In genomic region chr5:15737036-15737821, GRCh38 we compare ENCODE assay signal across 29 cellular contexts.
DNase-seq lines count a peak whose midpoint lies in the region; ATAC-seq and TF ChIP-seq lines count a peak whose summit lies in the region.
"Had no signal": no experiment of that assay in that cellular context is flagged by ENCODE, and none has a peak within 500 bp of the region (broad histone marks: within the 10 kb centered on the region; RNA-seq: fewer than 3 reads in every experiment).

No MANE protein-coding gene starts in this region.

- peaks cover 53% of the 10 kb centered on the region for H3K4me1 Mint-ChIP-seq in mesothelial cell of epicardium
- H3K4me1 Mint-ChIP-seq: activated CD8-positive, alpha-beta memory T cell treated with anti-CD3 and anti-CD28 coated beads, Interleukin-2, amount 10 ng/mL, durations not matched to agents 7 days and 5 days; IgD-negative memory B cell; stimulated activated memory B cell treated with anti-CD40 and anti-IgM and Interleukin-4, amounts not matched to agents 10 μg/mL and 1 μg/mL and 100 μg/mL, for 72 hours had no signal

- no peak overlapping the region for H3K9ac ChIP-seq in SK-N-SH

- H3K4me2 ChIP-seq in SK-N-SH: no peak overlapping the region

- H3K79me2 ChIP-seq in SK-N-SH (ENCODE audit: insufficient read depth): peaks cover 7% of the 10 kb centered on the region; the same call in 1 of the 2 replicates

- peak; percentile 74 for DNase-seq in BE2C
- peak; percentile 76 for DNase-seq in SK-N-SH
- DNase-seq in fibroblast of pulmonary artery (ENCODE audit: low read depth): peak; percentile 55
- DNase-seq in mesothelial cell of epicardium (ENCODE audit: low spot score in 2 of 2, unreplicated experiment in 2 of 2): no peak
- no peak for DNase-seq in activated CD8-positive, alpha-beta memory T cell treated with anti-CD3 and anti-CD28 coated beads, Interleukin-2, amount 50 U/mL, for 48 hours
- no peak for DNase-seq in NCI-H1694 (lab: John Stamatoyannopoulos, UW)
- DNase-seq: activated CD4-positive, CD25-positive, alpha-beta regulatory T cell; activated CD8-positive, alpha-beta memory T cell treated with anti-CD3 and anti-CD28 coated beads, Interleukin-2, amount 10 ng/mL, durations not matched to agents 7 days and 5 days; activated naive CD4-positive, alpha-beta T cell; activated T-cell treated with anti-CD3 and anti-CD28 coated beads, Interleukin-2, amount 50 U/mL, for 72 hours; amniotic stem cell; CD4-positive, CD25-positive, alpha-beta regulatory T cell; cortex of kidney; effector memory CD8-positive, alpha-beta T cell; glutamatergic neuron; NCI-H1048; NCI-H69; Peyer's patch; posterior cingulate gyrus; right lobe of liver; SJCRH30; stimulated activated CD4-positive, alpha-beta T cell treated with anti-CD3 and anti-CD28 coated beads, Interleukin-12 subunit alpha, Interleukin-12 subunit beta, amount 100 ng/mL, for 4 hours; stimulated activated CD4-positive, alpha-beta T cell treated with anti-CD3 and anti-CD28 coated beads, Interleukin-4, amount 100 ng/mL, for 1 hour; T-helper 1 cell; upper lobe of right lung had no signal

- H3K27me3 ChIP-seq in BE2C (no peaks in the 10 kb centered on the region), SK-N-SH (ENCODE audit: insufficient read depth) (no peaks in the 10 kb centered on the region)
- H3K27me3 ChIP-seq: Peyer's patch, right lobe of liver, SJCRH30, upper lobe of right lung had no signal

- TF ChIP-seq EP300 in SK-N-SH (IDR thresholded peaks at IDR 0.05; ENCODE audit: borderline replicate concordance in 1 of 2, low read depth in 1 of 2, low read length in 1 of 2): peak in 1 of 2 experiments; percentile 91; a peak in 2 of 4 replicates

- H3K4me3 ChIP-seq in BE2C (ENCODE audit: low read depth, low read length) (no peak overlapping the region), SK-N-SH (ENCODE audit: low read depth in 2 of 2, low read length in 1 of 2) (no peak overlapping the region), fibroblast of pulmonary artery (replicated peaks; ENCODE audit: low read depth, low read length) (no peak overlapping the region)
- H3K4me3 ChIP-seq: Peyer's patch, right lobe of liver, SJCRH30, upper lobe of right lung had no signal

- CTCF ChIA-PET in SK-N-SH (lab: Yijun Ruan, JAX): no interaction called here

- no peaks in the 10 kb centered on the region for H3K27me3 Mint-ChIP-seq in mesothelial cell of epicardium (ENCODE audit: low read depth)
- H3K27me3 Mint-ChIP-seq: activated CD8-positive, alpha-beta memory T cell treated with anti-CD3 and anti-CD28 coated beads, Interleukin-2, amount 10 ng/mL, durations not matched to agents 7 days and 5 days; CD4-positive, CD25-positive, alpha-beta regulatory T cell; effector memory CD8-positive, alpha-beta T cell; IgD-negative memory B cell; stimulated activated memory B cell treated with anti-CD40 and anti-IgM and Interleukin-4, amounts not matched to agents 10 μg/mL and 1 μg/mL and 100 μg/mL, for 72 hours had no signal

- peak; percentile 46 for TF ChIP-seq RAD21 in SK-N-SH (IDR thresholded peaks at IDR 0.05; ENCODE audit: low read length)

- H3K27ac Mint-ChIP-seq in mesothelial cell of epicardium: peak overlapping the region; percentile 35
- H3K27ac Mint-ChIP-seq: activated CD8-positive, alpha-beta memory T cell treated with anti-CD3 and anti-CD28 coated beads, Interleukin-2, amount 10 ng/mL, durations not matched to agents 7 days and 5 days; activated T-cell treated with anti-CD3 and anti-CD28 coated beads, Interleukin-2, amount 50 U/mL, for 72 hours; CD4-positive, CD25-positive, alpha-beta regulatory T cell; effector memory CD8-positive, alpha-beta T cell; IgD-negative memory B cell; stimulated activated memory B cell treated with anti-CD40 and anti-IgM and Interleukin-4, amounts not matched to agents 10 μg/mL and 1 μg/mL and 100 μg/mL, for 72 hours had no signal

- ATAC-seq in GM19035 (IDR thresholded peaks at IDR 0.05; ENCODE audit: unreplicated experiment): no peak
- ATAC-seq in HG03095 (IDR thresholded peaks at IDR 0.05; ENCODE audit: unreplicated experiment): no peak
- ATAC-seq: activated CD8-positive, alpha-beta memory T cell treated with anti-CD3 and anti-CD28 coated beads, Interleukin-2, amount 10 ng/mL, durations not matched to agents 7 days and 5 days; activated T-cell treated with anti-CD3 and anti-CD28 coated beads, Interleukin-2, amount 50 U/mL, for 72 hours; effector memory CD8-positive, alpha-beta T cell; right lobe of liver; stimulated activated memory B cell treated with anti-CD40 and anti-IgM and Interleukin-4, amounts not matched to agents 10 μg/mL and 1 μg/mL and 100 μg/mL, for 72 hours; upper lobe of right lung had no signal

- H3K4me1 ChIP-seq in BE2C (peaks cover 7% of the 10 kb centered on the region), SK-N-SH (ENCODE audit: control insufficient read depth in 1 of 2, insufficient read depth in 2 of 2, low read depth in 1 of 2, low read length in 1 of 2) (peaks cover 0 to 8% of the 10 kb centered on the region in 2 experiments; a peak in 2 of 4 replicates)
- H3K4me1 ChIP-seq: Peyer's patch, right lobe of liver, SJCRH30, upper lobe of right lung had no signal

- peak overlapping the region in 1 of 2 experiments; percentile 65; a peak in 2 of 4 replicates for H3K27ac ChIP-seq in SK-N-SH (ENCODE audit: low read depth in 2 of 2, low read length in 1 of 2)
- H3K27ac ChIP-seq: Peyer's patch, right lobe of liver, SJCRH30, upper lobe of right lung had no signal

- WGBS in SK-N-SH (ENCODE audit: low lambda C conversion rate): 58% methylated on average over 8 of the region's 8 CpGs

- no peaks in the 10 kb centered on the region for H3K9me3 Mint-ChIP-seq in mesothelial cell of epicardium

- no peaks in the 10 kb centered on the region for H3K36me3 ChIP-seq in BE2C
- peaks cover 0 to under 1% of the 10 kb centered on the region in 2 experiments for H3K36me3 ChIP-seq in SK-N-SH (replicated peaks in 1 of 2; ENCODE audit: control insufficient read depth in 1 of 2, insufficient read depth in 2 of 2, low read length in 1 of 2)
- H3K36me3 ChIP-seq: Peyer's patch, right lobe of liver, SJCRH30, upper lobe of right lung had no signal

- H3K9me2 ChIP-seq in SK-N-SH: no peaks in the 10 kb centered on the region

- H3K4me3 Mint-ChIP-seq in mesothelial cell of epicardium: no peak overlapping the region
- H3K4me3 Mint-ChIP-seq: activated CD8-positive, alpha-beta memory T cell treated with anti-CD3 and anti-CD28 coated beads, Interleukin-2, amount 10 ng/mL, durations not matched to agents 7 days and 5 days; activated T-cell treated with anti-CD3 and anti-CD28 coated beads, Interleukin-2, amount 50 U/mL, for 72 hours; effector memory CD8-positive, alpha-beta T cell; IgD-negative memory B cell; stimulated activated memory B cell treated with anti-CD40 and anti-IgM and Interleukin-4, amounts not matched to agents 10 μg/mL and 1 μg/mL and 100 μg/mL, for 72 hours had no signal

- POLR2A ChIA-PET in SK-N-SH (lab: Yijun Ruan, JAX): no interaction called here

- TF ChIP-seq CTCF in BE2C (IDR thresholded peaks at IDR 0.05; ENCODE audit: low read depth, low read length) (no peak), SK-N-SH (IDR thresholded peaks at IDR 0.05) (no peak), fibroblast of pulmonary artery (IDR thresholded peaks at IDR 0.05; ENCODE audit: low read length, missing control alignments) (no peak), mesothelial cell of epicardium (IDR thresholded peaks at IDR 0.05; ENCODE audit: unreplicated experiment) (no peak)

- no peaks in the 10 kb centered on the region for H3F3A ChIP-seq in SK-N-SH (replicated peaks; ENCODE audit: insufficient read depth)

- no peaks in the 10 kb centered on the region for H4K20me1 ChIP-seq in SK-N-SH (ENCODE audit: insufficient read depth)

- peaks cover 5% of the 10 kb centered on the region for H3K36me3 Mint-ChIP-seq in mesothelial cell of epicardium
- H3K36me3 Mint-ChIP-seq: activated CD8-positive, alpha-beta memory T cell treated with anti-CD3 and anti-CD28 coated beads, Interleukin-2, amount 10 ng/mL, durations not matched to agents 7 days and 5 days; CD4-positive, CD25-positive, alpha-beta regulatory T cell; IgD-negative memory B cell; stimulated activated memory B cell treated with anti-CD40 and anti-IgM and Interleukin-4, amounts not matched to agents 10 μg/mL and 1 μg/mL and 100 μg/mL, for 72 hours had no signal

- H3K9me3 ChIP-seq in BE2C (no peaks in the 10 kb centered on the region), SK-N-SH (no peaks in the 10 kb centered on the region)
- H3K9me3 ChIP-seq: Peyer's patch, right lobe of liver, SJCRH30, upper lobe of right lung had no signal

- no peak overlapping the region for H2AFZ ChIP-seq in SK-N-SH (ENCODE audit: low read depth)

TF ChIP-seq in SK-N-SH, 30 proteins besides CTCF, POLR2A, EP300 and RAD21 (continues in another document):
- TF ChIP-seq MXI1 (IDR thresholded peaks at IDR 0.05; ENCODE audit: low read depth, low read length): peak; percentile 89; the same call in 1 of the 2 replicates
- no peak for TF ChIP-seq NFIC (IDR thresholded peaks at IDR 0.05; ENCODE audit: borderline replicate concordance)
- peak; percentile 55 for TF ChIP-seq TCF12 (IDR thresholded peaks at IDR 0.05)
- no peak for TF ChIP-seq POLR2AphosphoS5 (IDR thresholded peaks at IDR 0.05; ENCODE audit: low read depth, low read length)
- no peak for TF ChIP-seq EZH2phosphoT487 (IDR thresholded peaks at IDR 0.05; ENCODE audit: borderline replicate concordance, low read depth)
- peak; percentile 53 for TF ChIP-seq CHD2 (IDR thresholded peaks at IDR 0.05; ENCODE audit: low read length, partially characterized antibody)
- TF ChIP-seq SMC3 (IDR thresholded peaks at IDR 0.05; ENCODE audit: low read depth, low read length): no peak; the same call in 1 of the 2 replicates
- TF ChIP-seq RFX5 (IDR thresholded peaks at IDR 0.05; ENCODE audit: low read length): no peak
- TF ChIP-seq FOXJ3 (CRISPR knock-in tag; IDR thresholded peaks at IDR 0.05): peak; percentile 82; the same call in 1 of the 2 replicates
- peak; percentile 91 for TF ChIP-seq GATA2 (CRISPR knock-in tag; IDR thresholded peaks at IDR 0.05)
- peak; percentile 100 for TF ChIP-seq RCOR1 (IDR thresholded peaks at IDR 0.05; ENCODE audit: low read length)
- TF ChIP-seq NRF1 (IDR thresholded peaks at IDR 0.05; ENCODE audit: low read depth, low read length): no peak
- TF ChIP-seq, protein P1, sequence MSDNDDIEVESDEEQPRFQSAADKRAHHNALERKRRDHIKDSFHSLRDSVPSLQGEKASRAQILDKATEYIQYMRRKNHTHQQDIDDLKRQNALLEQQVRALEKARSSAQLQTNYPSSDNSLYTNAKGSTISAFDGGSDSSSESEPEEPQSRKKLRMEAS (IDR thresholded peaks at IDR 0.05; ENCODE audit: low read depth): no peak
- no peak for TF ChIP-seq SIN3A (IDR thresholded peaks at IDR 0.05; ENCODE audit: borderline replicate concordance, low read depth, low read length)
- TF ChIP-seq TEAD4 (IDR thresholded peaks at IDR 0.05; ENCODE audit: borderline replicate concordance, insufficient read depth): peak; percentile 12; the same call in 1 of the 2 replicates
- no peak for TF ChIP-seq MEF2A (IDR thresholded peaks at IDR 0.05; ENCODE audit: borderline replicate concordance, low read depth)

Comparison
In these comparisons a context has a peak if more than half of its experiments do, and no peak if none do; other contexts are left out.
1. DNase-seq: peak in BE2C (single experiment), SK-N-SH (single experiment) and fibroblast of pulmonary artery (single experiment); none in mesothelial cell of epicardium (0 of 2), activated CD8-positive, alpha-beta memory T cell treated with anti-CD3 and anti-CD28 coated beads, Interleukin-2, amount 50 U/mL, for 48 hours (single experiment) and NCI-H1694 (single experiment).